24 cellular contexts compared by ENCODE assay signal in genomic region chr12:4212845-4213244, GRCh38.
"Had no signal": no experiment of that assay in that cellular context is flagged by ENCODE, and none has a peak within 500 bp of the region (broad histone marks: within the 10 kb centered on the region; RNA-seq: fewer than 3 reads in every experiment).

No MANE protein-coding gene starts in this region.

- DNase-seq: activated CD4-positive, alpha-beta T cell treated with anti-CD3 and anti-CD28 coated beads for 1 hour; activated CD4-positive, alpha-beta T cell treated with anti-CD3 and anti-CD28 coated beads for 4 hours; activated CD4-positive, alpha-beta T cell treated with anti-CD3 and anti-CD28 coated beads, Interleukin-2, amount 10 ng/mL, durations not matched to agents 7 days and 5 days; activated CD4-positive, alpha-beta T cell treated with anti-CD3 and anti-CD28 coated beads, Interleukin-2, amount 50 U/mL, for 48 hours; activated CD8-positive, alpha-beta memory T cell treated with anti-CD3 and anti-CD28 coated beads, Interleukin-2, amount 10 ng/mL, durations not matched to agents 7 days and 5 days; activated CD8-positive, alpha-beta memory T cell treated with anti-CD3 and anti-CD28 coated beads, Interleukin-2, amount 50 U/mL, for 48 hours; activated CD8-positive, alpha-beta T cell treated with anti-CD3 and anti-CD28 coated beads for 36 hours; activated gamma-delta T cell; activated naive CD4-positive, alpha-beta T cell; activated naive CD8-positive, alpha-beta T cell treated with anti-CD3 and anti-CD28 coated beads for 36 hours; activated naive CD8-positive, alpha-beta T cell treated with anti-CD3 and anti-CD28 coated beads, Interleukin-2, amount 50 U/mL, for 24 hours; activated T-cell treated with anti-CD3 and anti-CD28 coated beads for 4 hours; activated T-cell treated with anti-CD3 and anti-CD28 coated beads, Interleukin-2, amount 50 U/mL, for 24 hours; activated T-cell treated with anti-CD3 and anti-CD28 coated beads, Interleukin-2, amount 50 U/mL, for 72 hours; adrenal gland; amygdala; aorta; body of pancreas; effector CD8-positive, alpha-beta T cell; foreskin fibroblast; T-helper 1 cell; T-helper 17 cell; T1000 had no signal

- H3K27ac ChIP-seq: adrenal gland, body of pancreas, epithelial cell of prostate had no signal

- H3K36me3 ChIP-seq: adrenal gland had no signal

- H3K9me3 ChIP-seq: adrenal gland, body of pancreas had no signal

- H3K4me1 ChIP-seq: adrenal gland, body of pancreas had no signal

- H3K4me3 ChIP-seq: adrenal gland, body of pancreas had no signal

- H3K27me3 ChIP-seq: adrenal gland had no signal
